Comparison of ENCODE assay signal across 8 cellular contexts in genomic region chr11:65872555-65873279, GRCh38. TPM values are rescaled to one million over a fixed set of nuclear protein-coding genes. Genes with fewer than 3 reads are reported as not detected.
DNase-seq lines count a peak whose midpoint lies in the region; ATAC-seq and TF ChIP-seq lines count a peak whose summit lies in the region.

EFEMP2 (minus strand) TSS chr11:65872800; CDS start chr11:65872354, 446 bp downstream.

- POLR2A ChIA-PET in AG04449 (lab: Yijun Ruan, JAX) = interaction anchor here (0.9 to 6.8 kb wide), 11 partner anchors 9 to 130 kb away, joined by 3 to 103 read pairs (median 4); partner anchors contain the start of genes BANF1, CFL1, FIBP and MUS81

- H3K4me3 ChIP-seq in AG04449 (ENCODE audit: low read depth, low read length) (peak within 1 kb of the TSS; percentile 80), lower lobe of right lung (peak within 1 kb of the TSS; percentile 62), tibial nerve (peak within 1 kb of the TSS; percentile 44 to 69 (median 56))

- TF ChIP-seq EP300 in tibial nerve (IDR thresholded peaks at IDR 0.05) = no peak

- 0 to 2% methylated on average over 14 to 21 of the region's 74 CpGs for WGBS in tibial nerve, 2 donors

- peak; percentile 40 to 54 for ATAC-seq in lower lobe of right lung
- ATAC-seq in GM18517 (IDR thresholded peaks at IDR 0.05; ENCODE audit: unreplicated experiment) = no peak
- no peak for ATAC-seq in GM21390 (IDR thresholded peaks at IDR 0.05; ENCODE audit: unreplicated experiment)

- H3K9me3 ChIP-seq in KOPT-K1 (ENCODE audit: insufficient read depth, low read length, poor library complexity, severe bottlenecking) (no peaks in the 10 kb centered on the region), lower lobe of right lung (no peaks in the 10 kb centered on the region), tibial nerve (no peaks in the 10 kb centered on the region)

- DNase-seq in AG04449 (ENCODE audit: low read depth, low spot score) (no peak), lower lobe of right lung (peak; percentile 64), tibial nerve (ENCODE audit: low spot score in 2 of 2) (no peak), D341Med (ENCODE audit: low spot score) (no peak)

- H3K4me1 ChIP-seq in lower lobe of right lung = peaks cover 26% of the 10 kb centered on the region
- H3K4me1 ChIP-seq in tibial nerve = peaks cover 0 to 42% (median 12%) of the 10 kb centered on the region in 4 donors

- TF ChIP-seq CTCF in AG04449 (IDR thresholded peaks at IDR 0.05; ENCODE audit: insufficient read depth, low read length, missing control alignments) = no peak
- TF ChIP-seq CTCF in lower lobe of right lung (IDR thresholded peaks at IDR 0.05) = no peak
- TF ChIP-seq CTCF in tibial nerve (IDR thresholded peaks at IDR 0.05) = no peak

- H3K27ac ChIP-seq in KOPT-K1 (ENCODE audit: low read depth, low read length, poor library complexity, severe bottlenecking) = peak within 1 kb of the TSS; percentile 62
- H3K27ac ChIP-seq in cingulate gyrus (ENCODE audit: low read depth, low read length) = peak within 1 kb of the TSS; percentile 47
- peak within 1 kb of the TSS; percentile 87 for H3K27ac ChIP-seq in lower lobe of right lung
- H3K27ac ChIP-seq in tibial nerve = peak within 1 kb of the TSS; percentile 84 to 95 (median 92)

- no peaks in the 10 kb centered on the region for H3K36me3 ChIP-seq in KOPT-K1 (ENCODE audit: insufficient read depth, low read length)
- H3K36me3 ChIP-seq in lower lobe of right lung = peaks cover 17% of the 10 kb centered on the region
- H3K36me3 ChIP-seq in tibial nerve = peaks cover 0 to 32% (median 0%) of the 10 kb centered on the region in 3 donors

- intact Hi-C loops in lower lobe of right lung (cut with DNase I) = no loop called here

- TF ChIP-seq POLR2A in tibial nerve (IDR thresholded peaks at IDR 0.05) = no peak

- CTCF ChIA-PET in AG04449 (lab: Yijun Ruan, JAX) = interaction anchor here (1.3 to 33.3 kb wide), 6 partner anchors 12 to 167 kb away, joined by 3 to 1090 read pairs (median 90); partner anchors contain the start of genes CCDC85B, FIBP, KAT5 and MUS81

- H3K27me3 ChIP-seq in lower lobe of right lung (ENCODE audit: low read depth) (no peaks in the 10 kb centered on the region), tibial nerve (no peaks in the 10 kb centered on the region)

RNA-seq across cellular contexts. Expression of gene EFEMP2, which starts in this region (rescaled TPM):
- total RNA-seq in lower lobe of right lung (53.9 TPM), tibial nerve (10 to 100 TPM; 59.2 to 92.7 (median 82.0) TPM)

Comparison
In these comparisons a context has a peak if more than half of its experiments do, and no peak if none do; other contexts are left out.
1. ATAC-seq: peak in lower lobe of right lung (2 of 2); none in GM18517 (single experiment) and GM21390 (single experiment).
2. Peak in every context shown above with its lines, with median percentiles within 50 percentile points of each other: H3K4me3 ChIP-seq and H3K27ac ChIP-seq.